In the genomic region with DNA sequence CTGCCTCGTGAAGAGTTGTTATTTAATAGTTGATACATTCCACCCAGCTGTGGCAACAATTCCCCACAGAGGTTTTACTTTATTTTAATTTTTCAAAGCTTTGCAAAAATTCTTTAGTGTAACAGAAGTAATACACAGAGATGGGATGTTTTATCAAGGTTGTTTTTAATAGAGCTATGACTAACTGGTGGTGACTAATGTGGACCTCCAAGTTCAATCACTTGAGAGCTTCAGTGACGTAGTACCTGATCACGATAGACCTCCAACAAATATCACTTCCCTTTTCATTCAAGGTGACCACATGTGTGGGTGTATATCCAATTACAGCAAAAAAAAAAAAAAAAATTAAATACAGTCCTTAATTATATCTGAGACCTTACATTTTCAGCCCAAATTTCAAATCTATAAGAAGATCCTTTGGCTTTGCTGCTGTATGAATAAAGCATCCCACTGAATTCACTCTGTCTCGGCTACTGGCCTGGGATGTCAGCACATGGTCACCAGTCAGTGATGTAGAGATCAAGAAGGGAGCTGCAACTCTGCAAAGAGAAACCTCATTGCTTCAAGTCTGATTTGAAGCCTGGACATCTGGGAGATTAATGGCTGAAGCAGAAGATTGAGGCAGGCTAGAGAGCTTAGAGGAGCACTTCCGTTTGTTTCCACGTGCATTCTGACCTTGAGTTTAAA, we compare ENCODE assay signal across 15 cellular contexts.
DNase-seq lines count a peak whose midpoint lies in the region; ATAC-seq, FAIRE-seq and TF ChIP-seq lines count a peak whose summit lies in the region.
"Had no signal": no experiment of that assay in that cellular context is flagged by ENCODE, and none has a peak within 500 bp of the region (broad histone marks: within the 10 kb centered on the region; RNA-seq: fewer than 3 reads in every experiment).

No MANE protein-coding gene starts in this region.

- no peaks in the 10 kb centered on the region for H3K36me3 ChIP-seq in fibroblast of lung (ENCODE audit: control insufficient read depth, insufficient read depth, low read length)
- H3K36me3 ChIP-seq: esophagus muscularis mucosa, left ventricle myocardium inferior, ovary, stomach had no signal

- no peaks in the 10 kb centered on the region for H3K9me3 ChIP-seq in fibroblast of lung (ENCODE audit: control insufficient read depth, insufficient read depth, low read depth, low read length)
- H3K9me3 ChIP-seq: esophagus muscularis mucosa, left ventricle myocardium inferior, ovary, stomach had no signal

- TF ChIP-seq CTCF in AG09309 (IDR thresholded peaks at IDR 0.05; ENCODE audit: control insufficient read depth, insufficient read depth, low read depth, low read length, missing control alignments) (no peak), fibroblast of lung (conservative IDR thresholded peaks at IDR 0.05 in 1 of 2, IDR thresholded peaks at IDR 0.05 in 1 of 2; ENCODE audit: low read depth in 1 of 2, low read length in 2 of 2) (no peak)

- peaks cover 2% of the 10 kb centered on the region for H3K4me1 ChIP-seq in fibroblast of lung (ENCODE audit: control insufficient read depth, extremely low read depth, insufficient read depth, low read length)
- H3K4me1 ChIP-seq: stomach had no signal

- no peaks in the 10 kb centered on the region for H3K27me3 ChIP-seq in fibroblast of lung (ENCODE audit: control insufficient read depth, insufficient read depth, low read length)
- H3K27me3 ChIP-seq: esophagus muscularis mucosa, ovary, stomach had no signal

- no peak overlapping the region for H3K9ac ChIP-seq in fibroblast of lung (ENCODE audit: insufficient read depth, low read length)

- ATAC-seq in GM19463 (IDR thresholded peaks at IDR 0.05; ENCODE audit: unreplicated experiment) (peak; percentile 35), GM19023 (IDR thresholded peaks at IDR 0.05; ENCODE audit: unreplicated experiment) (no peak), HG03039 (IDR thresholded peaks at IDR 0.05; ENCODE audit: unreplicated experiment) (no peak)
- ATAC-seq: activated T-cell treated with anti-CD3 and anti-CD28 coated beads, Interleukin-2, amount 50 U/mL, for 4 hours had no signal

- H3K4me2 ChIP-seq in fibroblast of lung (ENCODE audit: extremely low read depth, insufficient read depth, low read length) = no peak overlapping the region

- H4K20me1 ChIP-seq in fibroblast of lung (ENCODE audit: control insufficient read depth, extremely low read depth, insufficient read depth, low read length) = no peaks in the 10 kb centered on the region

- no peak overlapping the region for H3K27ac ChIP-seq in fibroblast of lung (ENCODE audit: insufficient read depth, low read length)
- H3K27ac ChIP-seq: esophagus muscularis mucosa, left ventricle myocardium inferior, ovary, stomach had no signal

- H3K4me3 ChIP-seq in AG09309 (ENCODE audit: control insufficient read depth, low read depth, low read length) (no peak overlapping the region), fibroblast of lung (replicated peaks in 1 of 4; ENCODE audit: control extremely low read depth in 1 of 4, insufficient read depth in 1 of 4, low read depth in 3 of 4, low read length in 4 of 4) (no peak overlapping the region)
- H3K4me3 ChIP-seq: esophagus muscularis mucosa, left ventricle myocardium inferior, ovary, stomach had no signal

- DNase-seq in AG09309 (ENCODE audit: low read depth) (peak; percentile 42), HTR-8/SVneo (ENCODE audit: insufficient read length, low spot score) (peak; percentile 27), fibroblast of lung (ENCODE audit: low read depth in 2 of 2) (peak; percentile 59 to 98), NCI-H2029 treated with DMSO at 0.1 percent for 48 hours (lab: John Stamatoyannopoulos, UW) (no peak), DMS53 treated with DMSO at 0.1 percent for 48 hours (lab: John Stamatoyannopoulos, UW; ENCODE audit: unreplicated experiment) (no peak)
- DNase-seq: activated T-cell treated with anti-CD3 and anti-CD28 coated beads, Interleukin-2, amount 50 U/mL, for 4 hours; left ventricle myocardium inferior; NCI-H226; ovary; stimulated activated CD4-positive, alpha-beta T cell treated with anti-CD3 and anti-CD28 coated beads, Interleukin-1b, Interleukin-23, amount 100 ng/mL, for 48 hours; stomach had no signal

- H2AFZ ChIP-seq in fibroblast of lung (ENCODE audit: low read length) = no peak overlapping the region

- H3K79me2 ChIP-seq in fibroblast of lung (ENCODE audit: control insufficient read depth, insufficient read depth, low read length) = no peaks in the 10 kb centered on the region

- FAIRE-seq in HTR-8/SVneo (lab: Jason Lieb, UNC) = no peak

Comparison
In these comparisons a context has a peak if more than half of its experiments do, and no peak if none do; other contexts are left out.
1. DNase-seq: peak in AG09309 (single experiment), HTR-8/SVneo (single experiment) and fibroblast of lung (2 of 2); none in NCI-H2029 treated with DMSO at 0.1 percent for 48 hours (single experiment) and DMS53 treated with DMSO at 0.1 percent for 48 hours (single experiment).